8 cellular contexts compared by ENCODE assay signal in the genomic region with DNA sequence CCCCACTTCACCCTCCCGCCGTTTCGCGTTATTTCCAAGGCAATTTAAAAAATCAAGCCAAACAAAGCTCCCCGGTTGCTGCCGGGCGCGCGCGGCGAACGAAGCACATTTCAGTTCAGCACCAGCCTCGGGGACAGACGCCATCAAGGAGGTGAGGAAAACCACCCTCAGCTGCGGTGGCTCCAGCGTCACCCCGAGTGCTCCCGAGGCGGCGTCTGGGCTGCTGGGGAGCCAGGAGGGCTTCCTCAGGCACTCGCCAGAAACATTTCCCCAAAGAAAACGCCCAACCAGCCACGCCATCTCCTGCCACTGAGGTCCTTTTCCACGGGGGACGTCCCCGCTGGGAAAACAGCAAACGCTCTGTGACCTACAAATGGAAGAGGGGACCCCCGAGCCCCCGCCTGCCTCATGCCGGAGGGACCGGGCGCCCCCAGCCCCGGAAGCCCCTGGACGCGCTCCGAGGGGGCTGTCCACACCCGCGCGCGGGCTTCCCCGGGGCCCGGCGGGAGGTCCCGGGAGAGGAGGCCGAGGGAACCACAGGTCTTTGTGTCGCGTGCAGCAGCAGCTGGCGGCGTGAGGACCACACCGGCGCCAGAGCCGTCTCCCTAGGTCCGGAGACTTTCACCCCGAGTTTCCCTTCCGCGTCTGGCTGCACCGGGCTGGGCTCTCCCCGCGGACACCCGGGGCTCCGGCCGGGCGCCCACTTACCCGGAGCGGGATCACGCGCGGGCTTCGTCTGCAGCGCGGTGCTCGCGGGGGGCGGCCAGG. TPM values are rescaled to one million over a fixed set of nuclear protein-coding genes. Genes with fewer than 3 reads are reported as not detected.
DNase-seq lines count a peak whose midpoint lies in the region; ATAC-seq and TF ChIP-seq lines count a peak whose summit lies in the region.

No MANE protein-coding gene starts in this region.

- DNase-seq in AG09309 (ENCODE audit: low read depth) (no peak), GM19238 (ENCODE audit: insufficient read length, low spot score) (peak; percentile 53), cerebellar cortex (ENCODE audit: low spot score) (peak; percentile 50), left colon (peak in 1 of 2 donors; percentile 76), OCI-M2 (lab: John Stamatoyannopoulos, UW; ENCODE audit: unreplicated experiment) (no peak)
- peak; percentile 49 for DNase-seq in Jurkat, Clone E6-1 (ENCODE audit: low read depth, low spot score)
- peak; percentile 38 to 49 for DNase-seq in stimulated activated CD4-positive, alpha-beta T cell treated with anti-CD3 and anti-CD28 coated beads, Interleukin-2, amount 100 ng/mL, for 48 hours

- TF ChIP-seq CTCF in AG09309 (IDR thresholded peaks at IDR 0.05; ENCODE audit: control insufficient read depth, insufficient read depth, low read depth, low read length, missing control alignments) (no peak), WI38 (IDR thresholded peaks at IDR 0.05; ENCODE audit: low read depth, low read length) (no peak)

- intact Hi-C loops in left colon (cut with DNase I, micrococcal nuclease), result no loop called here

- ATAC-seq in left colon, result peak; percentile 79

- H3K4me3 ChIP-seq in AG09309 (ENCODE audit: control insufficient read depth, low read depth, low read length), result peak overlapping the region; percentile 35
- H3K4me3 ChIP-seq in Jurkat, Clone E6-1 (ENCODE audit: low read length), result peak overlapping the region; percentile 53
- H3K4me3 ChIP-seq in WI38 (ENCODE audit: low read depth, low read length), result peak overlapping the region; percentile 51

RNA-seq across cellular contexts. Expression of a gene that starts 0.4 kb away (rescaled TPM):
- 10.6 TPM for polyA plus RNA-seq in Jurkat, Clone E6-1 (2012; ENCODE audit: insufficient read depth, insufficient read length)
- 1 to 10 TPM; 4.4 to 5.0 TPM for total RNA-seq in left colon

Comparison
In these comparisons a context has a peak if more than half of its experiments do, and no peak if none do; other contexts are left out.
1. DNase-seq: peak in GM19238 (single experiment), Jurkat, Clone E6-1 (single experiment), cerebellar cortex (single experiment) and stimulated activated CD4-positive, alpha-beta T cell treated with anti-CD3 and anti-CD28 coated beads, Interleukin-2, amount 100 ng/mL, for 48 hours (2 of 2); none in AG09309 (single experiment) and OCI-M2 (single experiment).
2. Peak in every context shown above with its lines, with median percentiles within 50 percentile points of each other: H3K4me3 ChIP-seq.